Comparison of ENCODE assay signal across 18 cellular contexts in genomic region chr12:15049456-15050153, GRCh38.
A peak's percentile ranks its signal among the peaks of the same experiment; 100 is the strongest.
DNase-seq lines count a peak whose midpoint lies in the region; ATAC-seq and TF ChIP-seq lines count a peak whose summit lies in the region.
"Had no signal": no experiment of that assay in that cellular context is flagged by ENCODE, and none has a peak within 500 bp of the region (broad histone marks: within the 10 kb centered on the region; RNA-seq: fewer than 3 reads in every experiment).

No MANE protein-coding gene starts in this region.

- no peaks in the 10 kb centered on the region for H3K27me3 Mint-ChIP-seq in nephron (ENCODE audit: low read depth)
- H3K27me3 Mint-ChIP-seq: B cell had no signal

- no peaks in the 10 kb centered on the region for H3K36me3 ChIP-seq in Loucy (ENCODE audit: insufficient read depth, low read length)
- H3K36me3 ChIP-seq in mammary epithelial cell (ENCODE audit: insufficient read depth, low read length): no peaks in the 10 kb centered on the region
- H3K36me3 ChIP-seq: SJSA1 had no signal

- TF ChIP-seq CTCF in Loucy (conservative IDR thresholded peaks at IDR 0.05; ENCODE audit: low read length) (no peak), nephron (IDR thresholded peaks at IDR 0.05; ENCODE audit: unreplicated experiment in 3 of 3) (no peak), mammary epithelial cell (conservative IDR thresholded peaks at IDR 0.05 in 1 of 2, IDR thresholded peaks at IDR 0.05 in 1 of 2; ENCODE audit: extremely low read depth in 1 of 2, insufficient read depth in 1 of 2, low read depth in 1 of 2, low read length in 2 of 2) (no peak)

- no peaks in the 10 kb centered on the region for H3K9me3 Mint-ChIP-seq in nephron
- H3K9me3 Mint-ChIP-seq: CD4-positive, alpha-beta memory T cell; T-helper 2 cell treated with Interferon-gamma antibody and Interleukin-4, amounts not matched to agents 5 μg/mL and 100 μg/mL, for 36 hours had no signal

- no peaks in the 10 kb centered on the region for H3K9me3 ChIP-seq in Loucy (ENCODE audit: insufficient read depth, low read depth, low read length)
- no peaks in the 10 kb centered on the region for H3K9me3 ChIP-seq in mammary epithelial cell (replicated peaks; ENCODE audit: insufficient read depth, low read length)
- H3K9me3 ChIP-seq: SJSA1 had no signal

- H3K4me1 ChIP-seq in Loucy (ENCODE audit: insufficient read depth, low read length, poor library complexity, severe bottlenecking): peaks cover 18% of the 10 kb centered on the region
- H3K4me1 ChIP-seq in mammary epithelial cell (ENCODE audit: insufficient read depth, low read length): no peaks in the 10 kb centered on the region
- H3K4me1 ChIP-seq: SJSA1 had no signal

- DNase-seq in NCI-H2171 treated with DMSO at 0.1 percent for 48 hours (lab: John Stamatoyannopoulos, UW) (peak; percentile 94), SK-N-DZ (ENCODE audit: low spot score) (peak; percentile 83), NCI-H774 (lab: John Stamatoyannopoulos, UW) (no peak), mesenteric fat pad (ENCODE audit: low spot score) (no peak), left colon (no peak), mammary epithelial cell (no peak)
- DNase-seq: Calu3; CD4-positive, alpha-beta memory T cell; DND-41; HCEC 1CT; NCI-H1417 treated with DMSO at 0.1 percent for 48 hours; NCI-H510A; PC-3 had no signal

- no peak for ATAC-seq in left colon
- ATAC-seq: PC-3 had no signal

- H3F3A ChIP-seq in Loucy (ENCODE audit: low read depth): no peaks in the 10 kb centered on the region

- H3K27ac Mint-ChIP-seq in nephron: peak overlapping the region; percentile 32 to 67 (median 54)
- H3K27ac Mint-ChIP-seq: B cell; T-helper 2 cell treated with Interferon-gamma antibody and Interleukin-4, amounts not matched to agents 5 μg/mL and 100 μg/mL, for 36 hours had no signal

- no peak overlapping the region for H3K4me3 Mint-ChIP-seq in nephron
- H3K4me3 Mint-ChIP-seq: B cell; CD4-positive, alpha-beta memory T cell; T-helper 2 cell treated with Interferon-gamma antibody and Interleukin-4, amounts not matched to agents 5 μg/mL and 100 μg/mL, for 36 hours had no signal

- in situ Hi-C loops in mammary epithelial cell (cut with MboI; ENCODE audit: low sequenced_read_pairs in 2 of 2): no loop called here

- peak overlapping the region; percentile 38 for H3K4me2 ChIP-seq in Loucy (ENCODE audit: low read depth, low read length, poor library complexity, severe bottlenecking)
- no peak overlapping the region for H3K4me2 ChIP-seq in mammary epithelial cell (ENCODE audit: insufficient read depth, low read depth, low read length)

- intact Hi-C loops in left colon (cut with DNase I, micrococcal nuclease) (no loop called here), mammary epithelial cell (cut with micrococcal nuclease) (no loop called here)

- no peaks in the 10 kb centered on the region for H3K27me3 ChIP-seq in Loucy (ENCODE audit: insufficient read depth, low read length, poor library complexity, severe bottlenecking)
- H3K27me3 ChIP-seq in mammary epithelial cell (ENCODE audit: insufficient read depth, low read length): no peaks in the 10 kb centered on the region
- H3K27me3 ChIP-seq: SJSA1 had no signal

- H3K36me3 Mint-ChIP-seq in nephron (ENCODE audit: low read depth): no peaks in the 10 kb centered on the region
- H3K36me3 Mint-ChIP-seq: CD4-positive, alpha-beta memory T cell had no signal

- H2AFZ ChIP-seq in Loucy (ENCODE audit: low read length): no peak overlapping the region
- H2AFZ ChIP-seq in mammary epithelial cell (ENCODE audit: low read depth, low read length): no peak overlapping the region

- no peaks in the 10 kb centered on the region for H3K9me2 ChIP-seq in Loucy (replicated peaks; ENCODE audit: low read depth, low read length)

- H3K79me2 ChIP-seq in Loucy (ENCODE audit: insufficient read depth, low read length) (no peaks in the 10 kb centered on the region), mammary epithelial cell (ENCODE audit: insufficient read depth, low read length) (no peaks in the 10 kb centered on the region)

- peaks cover 60% of the 10 kb centered on the region for H3K4me1 Mint-ChIP-seq in nephron
- H3K4me1 Mint-ChIP-seq: B cell had no signal

- 85% methylated on average over 8 of the region's 8 CpGs for WGBS in mammary epithelial cell (ENCODE audit: low coverage, missing lambda C conversion rate)

- H4K20me1 ChIP-seq in Loucy (ENCODE audit: insufficient read depth, low read length, poor library complexity, severe bottlenecking): no peaks in the 10 kb centered on the region
- no peaks in the 10 kb centered on the region for H4K20me1 ChIP-seq in mammary epithelial cell (ENCODE audit: insufficient read depth, low read length)

- dilution Hi-C loops in mammary epithelial cell (cut with HindIII; ENCODE audit: low sequenced_read_pairs): no loop called here

- BruUV-seq in mammary epithelial cell (replicated peaks; lab: Mats Ljungman, UMichigan): no TSS peak

- H3K9ac ChIP-seq in Loucy (ENCODE audit: low read depth, low read length, poor library complexity, severe bottlenecking) (no peak overlapping the region), mammary epithelial cell (ENCODE audit: insufficient read depth, low read length) (no peak overlapping the region)

- H3K4me3 ChIP-seq in Loucy (ENCODE audit: low read length, poor library complexity, severe bottlenecking) (no peak overlapping the region), mammary epithelial cell (replicated peaks in 1 of 3; ENCODE audit: insufficient read depth in 1 of 3, low read depth in 2 of 3, low read length in 3 of 3) (no peak overlapping the region)
- H3K4me3 ChIP-seq: SJSA1 had no signal

- H3K27ac ChIP-seq in mammary epithelial cell (ENCODE audit: insufficient read depth, low read depth, low read length): no peak overlapping the region
- H3K27ac ChIP-seq: SJSA1 had no signal

- CTCF ChIA-PET in mammary epithelial cell (lab: Charles Lee; ENCODE audit: low non-redundant PET): no interaction called here

Comparison
In these comparisons a context has a peak if more than half of its experiments do, and no peak if none do; other contexts are left out.
1. DNase-seq: peak in NCI-H2171 treated with DMSO at 0.1 percent for 48 hours (single experiment) and SK-N-DZ (single experiment); none in NCI-H774 (single experiment), mesenteric fat pad (single experiment), left colon (0 of 2) and mammary epithelial cell (single experiment).